ENCODE assay signal across 8 cellular contexts in the genomic region with DNA sequence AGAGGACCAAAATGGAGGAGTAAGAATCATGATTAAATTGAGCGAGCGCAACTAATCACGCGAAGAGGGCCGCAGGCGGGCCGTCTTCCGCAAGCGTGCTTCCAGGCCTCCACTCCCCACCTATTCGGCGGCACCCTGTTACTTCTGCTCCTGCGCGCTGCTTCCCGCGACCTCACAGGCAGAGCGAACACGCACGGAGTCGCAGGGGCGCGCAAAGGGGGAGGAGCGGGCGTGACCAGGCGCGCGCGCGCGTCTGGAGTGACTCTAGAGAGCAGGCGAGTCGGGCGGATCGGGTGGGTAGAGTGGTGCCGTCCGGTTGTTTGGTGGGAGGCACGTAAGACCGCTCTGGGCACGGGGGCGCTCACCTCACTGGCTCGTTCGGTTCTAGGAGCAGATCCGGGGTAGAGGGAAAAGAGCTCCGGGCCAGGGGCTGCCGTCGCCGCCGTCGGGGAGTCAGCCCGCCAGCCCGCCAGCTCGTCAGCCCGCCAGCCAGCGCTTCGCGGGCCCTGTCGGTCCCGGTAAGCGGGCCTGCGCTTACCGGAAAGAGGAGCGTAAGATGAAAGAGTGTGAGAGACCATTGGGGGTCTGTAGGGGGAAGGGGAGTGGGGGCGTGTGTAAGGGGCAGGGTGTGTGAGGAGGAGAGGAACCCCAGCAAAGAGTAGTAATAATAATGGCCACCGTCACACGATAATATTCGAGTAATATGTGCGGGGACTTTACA. TPM values are rescaled to one million over a fixed set of nuclear protein-coding genes. Genes with fewer than 3 reads are reported as not detected.
DNase-seq lines count a peak whose midpoint lies in the region; ATAC-seq and TF ChIP-seq lines count a peak whose summit lies in the region.

A gene (plus strand): TSS at position 377 of the 721 bp plus-strand sequence. CDS start 4,652 bp downstream, outside the sequence.

- H3K4me3 Mint-ChIP-seq in nephron progenitor cell = peak within 1 kb of the TSS; percentile 96
- peak within 1 kb of the TSS; percentile 89 to 97 for H3K4me3 Mint-ChIP-seq in stimulated activated naive CD8-positive, alpha-beta T cell treated with anti-CD3 and anti-CD28 coated beads, Interleukin-15, amount 100 ng/mL, for 72 hours

- ATAC-seq in stimulated activated naive CD8-positive, alpha-beta T cell treated with anti-CD3 and anti-CD28 coated beads, Interleukin-15, amount 100 ng/mL, for 72 hours = peak; percentile 94

- peaks cover 3% of the 10 kb centered on the region; the same call in 1 of the 2 replicates for H3K36me3 ChIP-seq in H7 (replicated peaks; ENCODE audit: control insufficient read depth, insufficient read depth, low read length)

- no peaks in the 10 kb centered on the region for H3K27me3 ChIP-seq in H7 (ENCODE audit: control insufficient read depth, insufficient read depth, low read length)

- no peaks in the 10 kb centered on the region for H3K27me3 Mint-ChIP-seq in nephron progenitor cell (ENCODE audit: low read depth, poor library complexity)
- H3K27me3 Mint-ChIP-seq in stimulated activated naive CD8-positive, alpha-beta T cell treated with anti-CD3 and anti-CD28 coated beads, Interleukin-15, amount 100 ng/mL, for 72 hours = no peaks in the 10 kb centered on the region

- H3K9me3 Mint-ChIP-seq in nephron progenitor cell = no peaks in the 10 kb centered on the region
- no peaks in the 10 kb centered on the region for H3K9me3 Mint-ChIP-seq in stimulated activated naive CD8-positive, alpha-beta T cell treated with anti-CD3 and anti-CD28 coated beads, Interleukin-15, amount 100 ng/mL, for 72 hours

- H3K4me3 ChIP-seq in H7 (ENCODE audit: insufficient read depth, low read depth, low read length) (peak within 1 kb of the TSS; percentile 83), fibroblast of pulmonary artery (replicated peaks; ENCODE audit: low read depth, low read length) (peak within 1 kb of the TSS; percentile 59)

- peak within 1 kb of the TSS; percentile 100 for H3K27ac Mint-ChIP-seq in nephron progenitor cell
- H3K27ac Mint-ChIP-seq in stimulated activated naive CD8-positive, alpha-beta T cell treated with anti-CD3 and anti-CD28 coated beads, Interleukin-15, amount 100 ng/mL, for 72 hours = peak within 1 kb of the TSS; percentile 94 to 99

- TF ChIP-seq CTCF in fibroblast of pulmonary artery (IDR thresholded peaks at IDR 0.05; ENCODE audit: low read length, missing control alignments) (no peak), nephron progenitor cell (IDR thresholded peaks at IDR 0.05) (no peak)

- DNase-seq in ELF-1 (ENCODE audit: low read depth, low spot score) = peak; percentile 98
- peak; percentile 94 for DNase-seq in H7
- peak; percentile 95 for DNase-seq in M059J (ENCODE audit: low read depth)
- peak; percentile 91 to 96 for DNase-seq in SHP77 (lab: John Stamatoyannopoulos, UW)
- DNase-seq in activated effector memory CD4-positive, alpha-beta T cell treated with Interleukin-2 at 50 U/mL for 16 hours = peak; percentile 97
- peak; percentile 99 for DNase-seq in fibroblast of pulmonary artery (ENCODE audit: low read depth)
- peak; percentile 97 for DNase-seq in nephron progenitor cell
- DNase-seq in stimulated activated naive CD8-positive, alpha-beta T cell treated with anti-CD3 and anti-CD28 coated beads, Interleukin-15, amount 100 ng/mL, for 72 hours = peak; percentile 98

- H3K36me3 Mint-ChIP-seq in nephron progenitor cell (ENCODE audit: low read depth) = peaks cover 20% of the 10 kb centered on the region

- H3K4me1 Mint-ChIP-seq in nephron progenitor cell = peaks cover 67% of the 10 kb centered on the region
- H3K4me1 Mint-ChIP-seq in stimulated activated naive CD8-positive, alpha-beta T cell treated with anti-CD3 and anti-CD28 coated beads, Interleukin-15, amount 100 ng/mL, for 72 hours = peaks cover 48% of the 10 kb centered on the region

RNA-seq across cellular contexts. Expression of the gene that starts here (rescaled TPM):
- 63.3 and 96.3 TPM in 2 replicates for total RNA-seq in H7 (2014; rRNA removed; shearing (Covaris generic))
- total RNA-seq in M059J (2014; rRNA removed; shearing (Covaris generic)) = 49.8 and 69.7 TPM in 2 replicates

Comparison
In these comparisons a context has a peak if more than half of its experiments do, and no peak if none do; other contexts are left out.
1. Peak in every context shown above with its lines: DNase-seq, ATAC-seq and H3K4me3 ChIP-seq.